17 cellular contexts compared by ENCODE assay signal in genomic region chr2:74045454-74045853, GRCh38.
DNase-seq lines count a peak whose midpoint lies in the region; ATAC-seq and TF ChIP-seq lines count a peak whose summit lies in the region.
"Had no signal": no experiment of that assay in that cellular context is flagged by ENCODE, and none has a peak within 500 bp of the region (broad histone marks: within the 10 kb centered on the region; RNA-seq: fewer than 3 reads in every experiment).

No MANE protein-coding gene starts in this region.

- H3K4me3 Mint-ChIP-seq in CD8-positive, alpha-beta memory T cell, result no peak overlapping the region

- H3K4me3 ChIP-seq in AG10803 (ENCODE audit: low read length), result no peak overlapping the region
- H3K4me3 ChIP-seq in CD8-positive, alpha-beta memory T cell (ENCODE audit: low read length), result no peak overlapping the region
- no peak overlapping the region for H3K4me3 ChIP-seq in fibroblast of the aortic adventitia (ENCODE audit: low read depth, low read length)
- H3K4me3 ChIP-seq in psoas muscle, result no peak overlapping the region
- H3K4me3 ChIP-seq: K562, skin epidermis had no signal

- no peaks in the 10 kb centered on the region for H3K36me3 ChIP-seq in CD8-positive, alpha-beta memory T cell (ENCODE audit: insufficient read depth, low read length)
- peaks cover 0 to 3% of the 10 kb centered on the region in 2 donors for H3K36me3 ChIP-seq in psoas muscle (ENCODE audit: insufficient read depth in 1 of 2, low read depth in 1 of 2)

- intact Hi-C loops in psoas muscle (cut with DNase I), result no loop called here

- no peaks in the 10 kb centered on the region for H3K27me3 ChIP-seq in CD8-positive, alpha-beta memory T cell (ENCODE audit: insufficient read depth, low read length, poor library complexity, severe bottlenecking)
- no peaks in the 10 kb centered on the region for H3K27me3 ChIP-seq in psoas muscle (ENCODE audit: insufficient read depth in 3 of 3, low read length in 2 of 3)

- H3K9me3 Mint-ChIP-seq in CD8-positive, alpha-beta memory T cell, result no peaks in the 10 kb centered on the region

- peaks cover 19% of the 10 kb centered on the region for H3K4me1 ChIP-seq in CD8-positive, alpha-beta memory T cell (ENCODE audit: insufficient read depth, low read length)
- peaks cover 11% of the 10 kb centered on the region for H3K4me1 ChIP-seq in psoas muscle

- H3K36me3 Mint-ChIP-seq in CD8-positive, alpha-beta memory T cell, result peaks cover 0 to 40% (median 11%) of the 10 kb centered on the region in 3 donors

- no peak overlapping the region for H3K27ac ChIP-seq in CD8-positive, alpha-beta memory T cell (ENCODE audit: low read depth, low read length)
- no peak overlapping the region for H3K27ac ChIP-seq in psoas muscle

- CTCF ChIA-PET in CD8-positive, alpha-beta memory T cell (lab: Charles Lee), result no interaction called here

- ATAC-seq in psoas muscle (no peak), GM18502 (IDR thresholded peaks at IDR 0.05; ENCODE audit: poor library complexity, unreplicated experiment) (no peak), HG02852 (IDR thresholded peaks at IDR 0.05; ENCODE audit: unreplicated experiment) (no peak)
- ATAC-seq: HCT116, K562 had no signal

- TF ChIP-seq CTCF in AG10803 (conservative IDR thresholded peaks at IDR 0.05; ENCODE audit: low read length), result no peak
- TF ChIP-seq CTCF in fibroblast of the aortic adventitia (IDR thresholded peaks at IDR 0.05; ENCODE audit: insufficient read depth, low read length), result no peak
- no peak for TF ChIP-seq CTCF in psoas muscle (IDR thresholded peaks at IDR 0.05)

- POLR2A ChIA-PET in CD8-positive, alpha-beta memory T cell (lab: Charles Lee), result no interaction called here

- H3K27me3 Mint-ChIP-seq in CD8-positive, alpha-beta memory T cell, result no peaks in the 10 kb centered on the region

- DNase-seq in AG10803 (ENCODE audit: low read depth) (peak; percentile 26), astrocyte of the hippocampus (ENCODE audit: low read depth, low spot score) (peak; percentile 76), fibroblast of the aortic adventitia (ENCODE audit: low read depth) (peak; percentile 61), psoas muscle (no peak), COLO829 (ENCODE audit: low spot score) (no peak)
- no peak for DNase-seq in CD8-positive, alpha-beta memory T cell
- DNase-seq: activated CD4-positive, alpha-beta T cell treated with anti-CD3 and anti-CD28 coated beads for 4 hours; AML-193; effector CD8-positive, alpha-beta T cell; NCI-H345; nucleus accumbens; stimulated activated naive CD4-positive, alpha-beta T cell treated with Interleukin-2 at 50 U/mL for 16 hours had no signal

- H3K9me3 ChIP-seq in CD8-positive, alpha-beta memory T cell (ENCODE audit: low read length), result no peaks in the 10 kb centered on the region
- H3K9me3 ChIP-seq in psoas muscle, result no peaks in the 10 kb centered on the region

- WGBS in psoas muscle, 3 donors, result 36 to 56% (median 37%) methylated on average over 5 of the region's 5 CpGs

- peaks cover 21 to 28% (median 28%) of the 10 kb centered on the region in 3 donors for H3K4me1 Mint-ChIP-seq in CD8-positive, alpha-beta memory T cell

- peak overlapping the region in 5 of 8 donors; percentile 1 to 87 (median 75) for H3K27ac Mint-ChIP-seq in CD8-positive, alpha-beta memory T cell

Comparison
In these comparisons a context has a peak if more than half of its experiments do, and no peak if none do; other contexts are left out.
1. DNase-seq: peak in AG10803 (single experiment), astrocyte of the hippocampus (single experiment) and fibroblast of the aortic adventitia (single experiment); none in CD8-positive, alpha-beta memory T cell (0 of 5), psoas muscle (0 of 2) and COLO829 (single experiment).